ENCODE assay signal across 8 cellular contexts in genomic region chr3:149969945-149970715, GRCh38. TPM values are rescaled to one million over a fixed set of nuclear protein-coding genes. Genes with fewer than 3 reads are reported as not detected.
A peak's percentile ranks its signal among the peaks of the same experiment; 100 is the strongest.
DNase-seq lines count a peak whose midpoint lies in the region; ATAC-seq and TF ChIP-seq lines count a peak whose summit lies in the region.

No MANE protein-coding gene starts in this region.

- H3K36me3 ChIP-seq in RWPE2 (ENCODE audit: low read depth) (peaks cover 36% of the 10 kb centered on the region), gastroesophageal sphincter (peaks cover 0 to 12% of the 10 kb centered on the region in 2 donors), neuron (ENCODE audit: insufficient read depth, low read length) (peaks cover 25% of the 10 kb centered on the region), stomach smooth muscle (ENCODE audit: control insufficient read depth in 2 of 2, insufficient read depth in 2 of 2, low read length in 2 of 2) (no peaks in the 10 kb centered on the region)

- TF ChIP-seq CTCF in RWPE2 (IDR thresholded peaks at IDR 0.05; ENCODE audit: poor library complexity, severe bottlenecking) (no peak), gastroesophageal sphincter (IDR thresholded peaks at IDR 0.05) (no peak)

- H3K36me3 Mint-ChIP-seq in activated naive CD4-positive, alpha-beta T cell treated with anti-CD3 and anti-CD28 coated beads for 36 hours (ENCODE audit: low read depth), result no peaks in the 10 kb centered on the region

- peak overlapping the region; percentile 87 for H3K4me3 Mint-ChIP-seq in activated naive CD4-positive, alpha-beta T cell treated with anti-CD3 and anti-CD28 coated beads for 36 hours

- peak overlapping the region; percentile 70 to 78 for H3K9ac ChIP-seq in stomach smooth muscle (ENCODE audit: low read length in 2 of 2)

- H3K27ac Mint-ChIP-seq in activated naive CD4-positive, alpha-beta T cell treated with anti-CD3 and anti-CD28 coated beads for 36 hours, result peak overlapping the region; percentile 30

- peaks cover 11% of the 10 kb centered on the region for H3K4me1 Mint-ChIP-seq in activated naive CD4-positive, alpha-beta T cell treated with anti-CD3 and anti-CD28 coated beads for 36 hours (ENCODE audit: low read depth)

- H3K4me1 ChIP-seq in RWPE2 (ENCODE audit: insufficient read depth, poor library complexity, severe bottlenecking) (peaks cover 16% of the 10 kb centered on the region), gastroesophageal sphincter (peaks cover 0 to 53% (median 9%) of the 10 kb centered on the region in 3 donors), neuron (ENCODE audit: insufficient read depth, low read length) (peaks cover 34% of the 10 kb centered on the region), stomach smooth muscle (ENCODE audit: control insufficient read depth, insufficient read depth, low read length) (peaks cover 4% of the 10 kb centered on the region)

- H3K27me3 ChIP-seq in RWPE2 (ENCODE audit: insufficient read depth, poor library complexity, severe bottlenecking), result no peaks in the 10 kb centered on the region
- no peaks in the 10 kb centered on the region for H3K27me3 ChIP-seq in gastroesophageal sphincter
- no peaks in the 10 kb centered on the region for H3K27me3 ChIP-seq in neuron (ENCODE audit: insufficient read depth, low read length)
- H3K27me3 ChIP-seq in stomach smooth muscle (ENCODE audit: control insufficient read depth in 1 of 2, insufficient read depth in 2 of 2, low read length in 2 of 2), result no peaks in the 10 kb centered on the region

- DNase-seq in D341Med (ENCODE audit: low spot score) (peak; percentile 77), HuH-7 (ENCODE audit: low spot score) (peak; percentile 17), RWPE2 (ENCODE audit: low spot score) (peak; percentile 72)
- peak; percentile 79 for DNase-seq in activated naive CD4-positive, alpha-beta T cell treated with anti-CD3 and anti-CD28 coated beads for 36 hours

- no peak overlapping the region for H2AFZ ChIP-seq in neuron (ENCODE audit: low read depth, low read length)

- H3K9me3 ChIP-seq in RWPE2 (ENCODE audit: severe bottlenecking), result no peaks in the 10 kb centered on the region
- H3K9me3 ChIP-seq in gastroesophageal sphincter, result no peaks in the 10 kb centered on the region
- H3K9me3 ChIP-seq in neuron (ENCODE audit: low read length), result no peaks in the 10 kb centered on the region
- H3K9me3 ChIP-seq in stomach smooth muscle (ENCODE audit: control insufficient read depth in 2 of 2, low read length in 2 of 2), result no peaks in the 10 kb centered on the region

- WGBS in gastroesophageal sphincter (ENCODE audit: low coverage in 1 of 2), 2 donors, result 0% methylated on average over 12 to 27 of the region's 72 CpGs

- H3K4me3 ChIP-seq in RWPE2 (ENCODE audit: severe bottlenecking), result peak overlapping the region; percentile 93
- H3K4me3 ChIP-seq in gastroesophageal sphincter, result peak overlapping the region; percentile 80 to 99
- H3K4me3 ChIP-seq in neuron (ENCODE audit: low read length), result peak overlapping the region; percentile 85
- H3K4me3 ChIP-seq in stomach smooth muscle (ENCODE audit: low read length in 2 of 2), result peak overlapping the region; percentile 70 to 84

- TF ChIP-seq POLR2A in gastroesophageal sphincter (IDR thresholded peaks at IDR 0.05), result no peak

- CTCF ChIA-PET in activated naive CD4-positive, alpha-beta T cell treated with anti-CD3 and anti-CD28 coated beads for 36 hours (lab: Charles Lee), result interaction anchor here (0.6 to 8.5 kb wide), 4 partner anchors 13 to 415 kb away, joined by 3 to 63 read pairs (median 3); no protein-coding TSS in a partner anchor

- H3K27ac ChIP-seq in RWPE2 (ENCODE audit: poor library complexity, severe bottlenecking) (peak overlapping the region; percentile 87), gastroesophageal sphincter (peak overlapping the region; percentile 81 to 98 (median 98)), stomach smooth muscle (ENCODE audit: low read length) (peak overlapping the region; percentile 87)

- intact Hi-C loops in activated naive CD4-positive, alpha-beta T cell treated with anti-CD3 and anti-CD28 coated beads for 36 hours (cut with micrococcal nuclease), result loop anchor here (2.0 to 10.0 kb wide), 5 partner anchors 88 to 465 kb away; partner anchors contain the start of genes COMMD2 and TSC22D2

- H3K27me3 Mint-ChIP-seq in activated naive CD4-positive, alpha-beta T cell treated with anti-CD3 and anti-CD28 coated beads for 36 hours (ENCODE audit: low read depth), result peaks cover 20% of the 10 kb centered on the region

- ATAC-seq in GM21528 (IDR thresholded peaks at IDR 0.05; ENCODE audit: low FRiP score, unreplicated experiment) (peak; percentile 68), RWPE2 (ENCODE audit: low read depth) (peak; percentile 36), gastroesophageal sphincter (peak; percentile 75)

- no peak for TF ChIP-seq EP300 in gastroesophageal sphincter (IDR thresholded peaks at IDR 0.05)

- H3K9me3 Mint-ChIP-seq in activated naive CD4-positive, alpha-beta T cell treated with anti-CD3 and anti-CD28 coated beads for 36 hours, result no peaks in the 10 kb centered on the region

RNA-seq across cellular contexts. Expression of gene PFN2, which starts 0.6 kb away (rescaled TPM):
- 1 to 10 TPM; 4.0 to 4.5 TPM for total RNA-seq in activated naive CD4-positive, alpha-beta T cell treated with anti-CD3 and anti-CD28 coated beads for 36 hours
- total RNA-seq in gastroesophageal sphincter, result 10 to 100 TPM; 43.5 to 80.6 (median 54.6) TPM

Comparison
In these comparisons a context has a peak if more than half of its experiments do, and no peak if none do; other contexts are left out.
1. Peak in every context shown above with its lines: DNase-seq, ATAC-seq, H3K4me3 ChIP-seq and H3K27ac ChIP-seq.
2. DNase-seq: peak in every context shown above with its lines; median percentile 79 in activated naive CD4-positive, alpha-beta T cell treated with anti-CD3 and anti-CD28 coated beads for 36 hours; 77 in D341Med; 72 in RWPE2; 17 in HuH-7.
3. RNA of gene PFN2, which starts 0.6 kb away (total RNA-seq): 43.5 to 80.6 TPM in gastroesophageal sphincter; 4.0 to 4.5 TPM in activated naive CD4-positive, alpha-beta T cell treated with anti-CD3 and anti-CD28 coated beads for 36 hours; every median in the first group is over 4 times any median in the second.